8 cellular contexts compared by ENCODE assay signal in genomic region chr12:57893460-57894353, GRCh38.
DNase-seq lines count a peak whose midpoint lies in the region; ATAC-seq lines count a peak whose summit lies in the region.

No MANE protein-coding gene starts in this region.

- H3K27ac Mint-ChIP-seq in activated naive CD8-positive, alpha-beta T cell treated with anti-CD3 and anti-CD28 coated beads, Interleukin-2, amount 50 U/mL, for 24 hours: no peak overlapping the region

- H3K36me3 ChIP-seq in stomach smooth muscle (ENCODE audit: control insufficient read depth in 2 of 2, insufficient read depth in 2 of 2, low read length in 2 of 2): no peaks in the 10 kb centered on the region

- H3K4me1 ChIP-seq in stomach smooth muscle (ENCODE audit: control insufficient read depth, insufficient read depth, low read length): peaks cover 85% of the 10 kb centered on the region

- no peaks in the 10 kb centered on the region for H3K9me3 ChIP-seq in stomach smooth muscle (ENCODE audit: control insufficient read depth in 2 of 2, low read length in 2 of 2)

- H3K27ac ChIP-seq in stomach smooth muscle (ENCODE audit: low read length): peak overlapping the region; percentile 100

- H3K9ac ChIP-seq in stomach smooth muscle (ENCODE audit: low read length in 2 of 2): peak overlapping the region; percentile 80 to 84

- H3K4me3 ChIP-seq in stomach smooth muscle (ENCODE audit: low read length in 2 of 2): peak overlapping the region; percentile 41 to 48

- no peaks in the 10 kb centered on the region for H3K27me3 ChIP-seq in stomach smooth muscle (ENCODE audit: control insufficient read depth in 1 of 2, insufficient read depth in 2 of 2, low read length in 2 of 2)

- H3K9me3 Mint-ChIP-seq in activated naive CD8-positive, alpha-beta T cell treated with anti-CD3 and anti-CD28 coated beads, Interleukin-2, amount 50 U/mL, for 24 hours: no peaks in the 10 kb centered on the region

- H3K27me3 Mint-ChIP-seq in activated naive CD8-positive, alpha-beta T cell treated with anti-CD3 and anti-CD28 coated beads, Interleukin-2, amount 50 U/mL, for 24 hours: peaks cover 6% of the 10 kb centered on the region

- peaks cover 45% of the 10 kb centered on the region for H3K4me1 Mint-ChIP-seq in activated naive CD8-positive, alpha-beta T cell treated with anti-CD3 and anti-CD28 coated beads, Interleukin-2, amount 50 U/mL, for 24 hours

- DNase-seq in EL: peak; percentile 77
- DNase-seq in NCI-H446 treated with DMSO at 0.1 percent for 48 hours (lab: John Stamatoyannopoulos, UW): peak; percentile 88
- peak; percentile 38 to 82 for DNase-seq in cerebellar nuclear complex (lab: John Stamatoyannopoulos, UW)
- DNase-seq in kidney tubule cell (ENCODE audit: low spot score): peak; percentile 56
- DNase-seq in activated naive CD8-positive, alpha-beta T cell treated with anti-CD3 and anti-CD28 coated beads, Interleukin-2, amount 50 U/mL, for 24 hours: no peak
- DNase-seq in NCI-H69 (lab: John Stamatoyannopoulos, UW): no peak

- no peak for ATAC-seq in activated naive CD8-positive, alpha-beta T cell treated with anti-CD3 and anti-CD28 coated beads, Interleukin-2, amount 50 U/mL, for 24 hours
- ATAC-seq in GM21447 (IDR thresholded peaks at IDR 0.05; ENCODE audit: unreplicated experiment): no peak

- no peaks in the 10 kb centered on the region for H3K36me3 Mint-ChIP-seq in activated naive CD8-positive, alpha-beta T cell treated with anti-CD3 and anti-CD28 coated beads, Interleukin-2, amount 50 U/mL, for 24 hours (ENCODE audit: low read depth)

- no peak overlapping the region for H3K4me3 Mint-ChIP-seq in activated naive CD8-positive, alpha-beta T cell treated with anti-CD3 and anti-CD28 coated beads, Interleukin-2, amount 50 U/mL, for 24 hours

Comparison
In these comparisons a context has a peak if more than half of its experiments do, and no peak if none do; other contexts are left out.
1. DNase-seq: peak in EL (single experiment), NCI-H446 treated with DMSO at 0.1 percent for 48 hours (single experiment), cerebellar nuclear complex (2 of 2) and kidney tubule cell (single experiment); none in activated naive CD8-positive, alpha-beta T cell treated with anti-CD3 and anti-CD28 coated beads, Interleukin-2, amount 50 U/mL, for 24 hours (single experiment) and NCI-H69 (single experiment).